8 cellular contexts compared by ENCODE assay signal in the genomic region with DNA sequence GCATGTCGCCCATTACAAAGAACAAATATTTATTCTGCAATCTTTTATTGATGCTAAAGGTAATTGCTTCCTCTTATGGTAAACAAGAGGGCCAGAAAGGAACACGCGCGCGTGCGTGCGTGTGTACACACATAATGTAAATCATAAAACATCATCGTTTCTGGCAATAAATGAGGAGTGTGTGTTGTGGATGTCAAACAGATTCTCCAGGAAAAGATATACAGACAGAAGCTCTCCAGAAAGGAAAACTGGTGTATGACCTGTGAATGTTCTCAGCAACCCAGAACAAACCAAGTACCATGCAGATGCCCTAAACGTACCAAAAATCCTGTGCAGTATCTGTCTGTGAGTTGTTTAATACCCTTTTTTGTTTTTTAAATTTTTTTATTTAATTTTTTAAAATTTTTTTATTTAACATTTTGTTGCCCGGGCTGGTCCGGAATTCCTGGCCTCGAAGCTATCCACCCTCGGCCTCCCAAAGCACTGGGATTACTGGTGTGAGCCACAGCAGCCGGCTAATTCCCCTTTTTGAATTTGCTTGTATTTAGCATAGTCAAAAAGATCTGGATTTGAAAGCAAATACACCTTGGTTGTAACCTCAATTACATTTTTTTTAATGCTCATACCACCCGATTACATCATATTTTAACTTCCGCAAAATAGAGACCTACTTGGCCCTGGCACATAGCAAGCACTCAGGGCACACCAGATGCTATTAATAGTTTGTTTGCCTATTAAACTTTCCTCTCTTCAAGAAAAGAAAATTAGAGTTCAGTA. TPM values are rescaled to one million over a fixed set of nuclear protein-coding genes. Genes with fewer than 3 reads are reported as not detected.
DNase-seq lines count a peak whose midpoint lies in the region; ATAC-seq and TF ChIP-seq lines count a peak whose summit lies in the region.

No MANE protein-coding gene starts in this region.

- peak overlapping the region in 9 of 11 experiments; percentile 96 to 99 (median 98); a peak in 18 of 22 replicates for H3K27ac ChIP-seq in BLaER1 treated with 17β-estradiol and CSF1 and Interleukin-3, amounts not matched to agents 10 nM and 100 nM
- peak overlapping the region; percentile 98 for H3K27ac ChIP-seq in angular gyrus (ENCODE audit: low read depth, low read length)
- H3K27ac ChIP-seq in right lobe of liver, result peak overlapping the region in 2 of 3 donors; percentile 92 to 93
- peak overlapping the region; percentile 88 to 96 (median 93) for H3K27ac ChIP-seq in transverse colon

- peak; percentile 78 for DNase-seq in KBM-7
- DNase-seq in right lobe of liver, result peak in 1 of 3 donors; percentile 20
- DNase-seq in transverse colon, result no peak

- ATAC-seq in right lobe of liver (no peak), HG03097 (IDR thresholded peaks at IDR 0.05; ENCODE audit: low FRiP score, unreplicated experiment) (no peak), HG03139 (IDR thresholded peaks at IDR 0.05; ENCODE audit: unreplicated experiment) (no peak), HG02938 (IDR thresholded peaks at IDR 0.05; ENCODE audit: unreplicated experiment) (no peak)

- 43% methylated on average over 16 of the region's 16 CpGs for WGBS in right lobe of liver (ENCODE audit: insufficient coverage, low coverage, low lambda C conversion rate, missing lambda C conversion rate)
- 25 to 28% methylated on average over 15 to 16 of the region's 16 CpGs for WGBS in transverse colon (ENCODE audit: low coverage in 1 of 2), 2 donors

- peaks cover 0 to 28% (median 9%) of the 10 kb centered on the region in 11 experiments; a peak in 9 of 22 replicates for H4K20me1 ChIP-seq in BLaER1 treated with 17β-estradiol and CSF1 and Interleukin-3, amounts not matched to agents 10 nM and 100 nM

- peak overlapping the region; percentile 92 to 99 (median 98); a peak in 21 of 22 replicates for H3K9ac ChIP-seq in BLaER1 treated with 17β-estradiol and CSF1 and Interleukin-3, amounts not matched to agents 10 nM and 100 nM

- TF ChIP-seq EP300 in transverse colon (IDR thresholded peaks at IDR 0.05; ENCODE audit: low read depth), result no peak

- peak overlapping the region; percentile 80 to 100 (median 95) for H3K4me3 ChIP-seq in BLaER1 treated with 17β-estradiol and CSF1 and Interleukin-3, amounts not matched to agents 10 nM and 100 nM
- H3K4me3 ChIP-seq in right lobe of liver, result peak overlapping the region; percentile 73 to 88 (median 84)
- peak overlapping the region in 3 of 4 donors; percentile 67 to 82 (median 81) for H3K4me3 ChIP-seq in transverse colon

- in situ Hi-C loops in KBM-7 (cut with MboI; ENCODE audit: low pct_unique_long_range_greater_than_20kb, low sequenced_read_pairs), result no loop called here
- in situ Hi-C loops in transverse colon (cut with MboI; ENCODE audit: low pct_ligation_motif_present in 1 of 4, low pct_unique_long_range_greater_than_20kb in 1 of 4, low sequenced_read_pairs in 3 of 4), result loop anchor here in 1 of 4 donors (25.0 kb wide), 1 partner anchor 131 kb away; no protein-coding TSS in a partner anchor

- H3K27me3 ChIP-seq in BLaER1 treated with 17β-estradiol and CSF1 and Interleukin-3, amounts not matched to agents 10 nM and 100 nM, result no peaks in the 10 kb centered on the region
- H3K27me3 ChIP-seq in right lobe of liver, result no peaks in the 10 kb centered on the region
- no peaks in the 10 kb centered on the region for H3K27me3 ChIP-seq in transverse colon

- H3K9me3 ChIP-seq in BLaER1 treated with 17β-estradiol and CSF1 and Interleukin-3, amounts not matched to agents 10 nM and 100 nM (replicated peaks in 1 of 11), result peaks cover 7 to 34% (median 25%) of the 10 kb centered on the region in 11 experiments
- H3K9me3 ChIP-seq in right lobe of liver (no peaks in the 10 kb centered on the region), transverse colon (peaks cover 0 to 4% of the 10 kb centered on the region in 2 donors)

- peaks cover 0 to 20% (median 15%) of the 10 kb centered on the region in 11 experiments; a peak in 14 of 22 replicates for H3K36me3 ChIP-seq in BLaER1 treated with 17β-estradiol and CSF1 and Interleukin-3, amounts not matched to agents 10 nM and 100 nM
- H3K36me3 ChIP-seq in right lobe of liver (no peaks in the 10 kb centered on the region), transverse colon (no peaks in the 10 kb centered on the region)

- peak overlapping the region; percentile 68 to 95 (median 83) for H3K4me2 ChIP-seq in BLaER1 treated with 17β-estradiol and CSF1 and Interleukin-3, amounts not matched to agents 10 nM and 100 nM

- H3K4me1 ChIP-seq in BLaER1 treated with 17β-estradiol and CSF1 and Interleukin-3, amounts not matched to agents 10 nM and 100 nM, result peaks cover 25 to 42% (median 36%) of the 10 kb centered on the region in 10 experiments
- H3K4me1 ChIP-seq in right lobe of liver (peaks cover 0 to 18% (median 5%) of the 10 kb centered on the region in 4 donors), transverse colon (peaks cover 6 to 37% (median 23%) of the 10 kb centered on the region in 4 donors)

- intact Hi-C loops in right lobe of liver (cut with DNase I), result no loop called here
- intact Hi-C loops in transverse colon (cut with DNase I; ENCODE audit: low total_unique reads), result loop anchor here (5.0 kb wide), 1 partner anchor 146 kb away; a partner anchor contains a TSS

- TF ChIP-seq CTCF in right lobe of liver (IDR thresholded peaks at IDR 0.05), result no peak
- TF ChIP-seq CTCF in transverse colon (IDR thresholded peaks at IDR 0.05), result no peak

- no peak for TF ChIP-seq POLR2A in right lobe of liver (IDR thresholded peaks at IDR 0.05)
- TF ChIP-seq POLR2A in transverse colon (IDR thresholded peaks at IDR 0.05), result no peak

RNA-seq across cellular contexts. Expression of a gene that starts 0.9 kb away (rescaled TPM):
- total RNA-seq in right lobe of liver (10 to 100 TPM; 14.5 to 22.7 (median 16.7) TPM), transverse colon (10 to 100 TPM in 3 of 4 donors, 1 to 10 TPM in 1; 9.6 to 27.9 (median 16.9) TPM)

RNA-seq across cellular contexts. Expression of a gene that starts 32.5 kb away (rescaled TPM):
- total RNA-seq in right lobe of liver (100 to 1,000 TPM; 355 to 727 (median 398) TPM), transverse colon (1,000 to 10,000 TPM in 3 of 4 donors, 100 to 1,000 TPM in 1; 892 to 1,969 (median 1,491) TPM)
